ENCODE assay signal across 9 cellular contexts in the genomic region with DNA sequence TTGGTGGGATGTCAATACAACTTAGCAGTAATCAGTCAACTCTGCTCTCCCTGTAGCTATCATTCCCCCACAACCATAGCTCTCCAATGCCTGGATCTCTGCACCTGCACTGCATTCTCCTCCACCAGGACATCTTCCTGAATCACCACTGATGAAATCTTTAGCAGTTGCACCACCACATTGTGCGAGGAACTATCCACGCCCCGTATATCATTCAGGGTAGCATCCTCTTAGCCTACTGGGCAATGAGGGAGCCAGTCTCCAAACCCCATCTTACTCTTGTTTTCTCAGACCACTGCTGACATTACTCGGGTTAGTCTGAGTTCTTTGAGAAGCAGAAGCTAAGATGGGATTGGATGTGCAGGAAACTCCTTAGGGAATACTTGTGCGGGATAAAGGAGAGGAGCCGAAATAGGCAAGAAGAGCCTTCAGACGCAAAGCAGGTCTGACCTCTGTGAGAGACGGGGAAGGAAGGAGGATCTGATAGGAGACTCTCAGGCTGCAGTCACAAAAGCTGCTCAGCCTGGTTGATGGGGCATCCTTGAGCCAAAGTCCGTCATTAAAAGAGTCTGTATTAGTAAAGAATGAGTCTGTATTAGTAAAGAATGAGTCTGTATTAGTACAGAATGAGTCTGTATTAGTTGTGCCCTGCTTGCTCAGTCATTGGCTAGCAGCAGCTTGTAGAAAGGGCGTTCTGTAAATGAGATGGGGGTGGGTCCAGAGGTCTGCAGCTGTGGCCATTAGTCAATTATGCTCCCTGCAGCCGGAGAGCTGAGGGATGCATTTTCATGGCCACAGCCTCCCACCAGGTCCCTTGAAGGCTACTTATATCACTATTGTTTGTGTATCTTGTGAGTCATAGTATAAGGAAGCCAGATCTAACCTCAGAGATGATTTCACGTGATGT. TPM values are rescaled to one million over a fixed set of nuclear protein-coding genes. Genes with fewer than 3 reads are reported as not detected.
DNase-seq lines count a peak whose midpoint lies in the region; ATAC-seq, FAIRE-seq and TF ChIP-seq lines count a peak whose summit lies in the region.
"Had no signal": no experiment of that assay in that cellular context is flagged by ENCODE, and none has a peak within 500 bp of the region (broad histone marks: within the 10 kb centered on the region; RNA-seq: fewer than 3 reads in every experiment).

No MANE protein-coding gene starts in this region.

- H3K23ac ChIP-seq in mesenchymal stem cell (ENCODE audit: low read length in 2 of 2) = no peak overlapping the region

- no peak for FAIRE-seq in HTR-8/SVneo (lab: Jason Lieb, UNC)

- peak overlapping the region in 1 of 2 experiments; percentile 57 for H2BK12ac ChIP-seq in mesenchymal stem cell (ENCODE audit: low read length in 2 of 2)

- no peak for TF ChIP-seq CTCF in astrocyte of the spinal cord (IDR thresholded peaks at IDR 0.05; ENCODE audit: low read depth, low read length)
- no peak for TF ChIP-seq CTCF in activated CD8-positive, alpha-beta T cell treated with anti-CD3 and anti-CD28 coated beads for 36 hours (IDR thresholded peaks at IDR 0.05)

- H2AFZ ChIP-seq in mesenchymal stem cell (ENCODE audit: low read depth, low read length) = no peak overlapping the region

- 48% methylated on average over 10 of the region's 12 CpGs for WGBS in mesenchymal stem cell

- H3K36me3 ChIP-seq in mesenchymal stem cell (ENCODE audit: control insufficient read depth in 1 of 2, insufficient read depth in 2 of 2, low read depth in 1 of 2, low read length in 2 of 2) = no peaks in the 10 kb centered on the region

- no peaks in the 10 kb centered on the region for H3K79me1 ChIP-seq in mesenchymal stem cell (replicated peaks; ENCODE audit: low read length, poor library complexity, severe bottlenecking)

- no peak overlapping the region for H4K8ac ChIP-seq in mesenchymal stem cell (ENCODE audit: low read length)

- ATAC-seq in activated CD8-positive, alpha-beta T cell treated with anti-CD3 and anti-CD28 coated beads for 36 hours = no peak

- H3K27me3 Mint-ChIP-seq in activated CD8-positive, alpha-beta T cell treated with anti-CD3 and anti-CD28 coated beads for 36 hours = no peaks in the 10 kb centered on the region

- no peak overlapping the region for H3K4me3 ChIP-seq in astrocyte of the spinal cord (ENCODE audit: low read depth, low read length)
- H3K4me3 ChIP-seq in mesenchymal stem cell (ENCODE audit: insufficient read depth in 1 of 2, low read depth in 1 of 2, low read length in 2 of 2) = peak overlapping the region in 1 of 2 experiments; percentile 14

- H3K18ac ChIP-seq in mesenchymal stem cell (ENCODE audit: low read depth in 1 of 2, low read length in 2 of 2) = peak overlapping the region in 1 of 2 experiments; percentile 78

- H2AK5ac ChIP-seq in mesenchymal stem cell (ENCODE audit: low read length, severe bottlenecking) = no peak overlapping the region

- H3K4me1 ChIP-seq in mesenchymal stem cell (ENCODE audit: control insufficient read depth, insufficient read depth, low read depth, low read length) = peaks cover 7% of the 10 kb centered on the region

- no peak overlapping the region for H2BK15ac ChIP-seq in mesenchymal stem cell (ENCODE audit: low read depth, poor library complexity, severe bottlenecking)

- POLR2A ChIA-PET in activated CD8-positive, alpha-beta T cell treated with anti-CD3 and anti-CD28 coated beads for 36 hours (lab: Charles Lee) = no interaction called here

- H3K4me2 ChIP-seq in mesenchymal stem cell (ENCODE audit: low read length, poor library complexity, severe bottlenecking) = no peak overlapping the region

- in situ Hi-C loops in Caki2 (cut with HindIII; ENCODE audit: low pct_unique_long_range_greater_than_20kb, low sequenced_read_pairs) (no loop called here), astrocyte of the spinal cord (cut with HindIII; ENCODE audit: low sequenced_read_pairs) (no loop called here)

- no peaks in the 10 kb centered on the region for H3K4me1 Mint-ChIP-seq in activated CD8-positive, alpha-beta T cell treated with anti-CD3 and anti-CD28 coated beads for 36 hours (ENCODE audit: low read depth)

- no peak overlapping the region for H3K27ac Mint-ChIP-seq in activated CD8-positive, alpha-beta T cell treated with anti-CD3 and anti-CD28 coated beads for 36 hours

- H3K36me3 Mint-ChIP-seq in activated CD8-positive, alpha-beta T cell treated with anti-CD3 and anti-CD28 coated beads for 36 hours (ENCODE audit: low read depth) = no peaks in the 10 kb centered on the region

- no peak overlapping the region for H4K91ac ChIP-seq in mesenchymal stem cell (ENCODE audit: low read length)

- H2BK5ac ChIP-seq in mesenchymal stem cell (ENCODE audit: low read depth, low read length, poor library complexity, severe bottlenecking) = no peak overlapping the region

- H3K9ac ChIP-seq in mesenchymal stem cell (ENCODE audit: low read length) = no peak overlapping the region

- intact Hi-C loops in activated CD8-positive, alpha-beta T cell treated with anti-CD3 and anti-CD28 coated beads for 36 hours (cut with micrococcal nuclease) = no loop called here

- no peak overlapping the region for H2BK120ac ChIP-seq in mesenchymal stem cell (ENCODE audit: low read depth, low read length)

- peak overlapping the region; percentile 39 for H3K27ac ChIP-seq in mesenchymal stem cell (ENCODE audit: low read length, poor library complexity, severe bottlenecking)

- CTCF ChIA-PET in activated CD8-positive, alpha-beta T cell treated with anti-CD3 and anti-CD28 coated beads for 36 hours (lab: Charles Lee) = interaction anchor here (1.2 to 3.3 kb wide), 5 partner anchors 11 to 138 kb away, joined by 3 to 18 read pairs (median 4); no protein-coding TSS in a partner anchor

- DNase-seq in Caki2 (ENCODE audit: low read depth) (peak; percentile 98), HTR-8/SVneo (ENCODE audit: insufficient read length, low spot score) (peak; percentile 66), astrocyte of the spinal cord (ENCODE audit: low read depth, low spot score) (peak; percentile 97), mesenchymal stem cell (peak; percentile 96), KG1 (lab: John Stamatoyannopoulos, UW) (no peak), DMS153 (lab: John Stamatoyannopoulos, UW) (no peak), NCI-H2029 (lab: John Stamatoyannopoulos, UW) (no peak)
- no peak for DNase-seq in activated CD8-positive, alpha-beta T cell treated with anti-CD3 and anti-CD28 coated beads for 36 hours
- DNase-seq: activated gamma-delta T cell treated with Interleukin-2 at 50 U/mL for 16 hours had no signal

- no peak overlapping the region for H3K14ac ChIP-seq in mesenchymal stem cell (ENCODE audit: low read length in 2 of 2)

- peaks cover 12 to 26% of the 10 kb centered on the region in 2 experiments for H3K27me3 ChIP-seq in mesenchymal stem cell (ENCODE audit: control insufficient read depth in 1 of 2, insufficient read depth in 1 of 2, low read length in 2 of 2)

- peak overlapping the region in 1 of 2 experiments; percentile 69 for H3K4ac ChIP-seq in mesenchymal stem cell (ENCODE audit: low read depth in 1 of 2, low read length in 2 of 2)

- H3K4me3 Mint-ChIP-seq in activated CD8-positive, alpha-beta T cell treated with anti-CD3 and anti-CD28 coated beads for 36 hours = no peak overlapping the region

- no peaks in the 10 kb centered on the region for H3K9me3 ChIP-seq in mesenchymal stem cell (ENCODE audit: control insufficient read depth, low read length)

- H3K9me3 Mint-ChIP-seq in activated CD8-positive, alpha-beta T cell treated with anti-CD3 and anti-CD28 coated beads for 36 hours = no peaks in the 10 kb centered on the region

RNA-seq across cellular contexts. Expression of a gene that starts 49.6 kb away (rescaled TPM):
- 50.0 and 63.8 TPM in 2 replicates for total RNA-seq in Caki2 (2014; rRNA removed; shearing (Covaris generic); ENCODE audit: low replicate concordance)
- 30.7 TPM for polyA plus RNA-seq in mesenchymal stem cell (2013, experiment 1 of 2)
- polyA plus RNA-seq in mesenchymal stem cell (2013, experiment 2 of 2) = 32.3 TPM
- 10 to 100 TPM; 40.4 to 41.6 TPM for total RNA-seq in activated CD8-positive, alpha-beta T cell treated with anti-CD3 and anti-CD28 coated beads for 36 hours

Comparison
In these comparisons a context has a peak if more than half of its experiments do, and no peak if none do; other contexts are left out.
1. DNase-seq: peak in Caki2 (single experiment), HTR-8/SVneo (single experiment), astrocyte of the spinal cord (single experiment) and mesenchymal stem cell (single experiment); none in KG1 (single experiment), activated CD8-positive, alpha-beta T cell treated with anti-CD3 and anti-CD28 coated beads for 36 hours (single experiment), DMS153 (single experiment) and NCI-H2029 (single experiment).